10 cellular contexts compared by ENCODE assay signal in the genomic region with DNA sequence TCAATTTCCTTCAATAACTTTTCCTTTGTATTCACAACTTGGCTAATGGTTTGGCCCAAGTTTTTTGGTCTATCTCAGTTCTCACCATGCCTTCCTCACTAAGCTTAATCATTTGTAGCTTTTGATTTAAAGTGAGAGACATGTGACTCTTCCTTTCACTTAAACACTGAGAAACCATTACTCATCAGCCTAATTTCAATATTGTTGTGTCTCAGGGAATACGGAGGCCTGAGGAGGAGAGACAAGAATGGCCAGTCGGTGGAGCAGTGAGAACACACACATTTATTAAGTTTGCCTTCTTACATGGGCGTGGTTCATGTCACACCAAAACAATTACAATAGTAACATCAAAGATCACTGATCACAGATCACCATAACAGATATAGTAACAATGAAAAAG. TPM values are rescaled to one million over a fixed set of nuclear protein-coding genes. Genes with fewer than 3 reads are reported as not detected.
DNase-seq lines count a peak whose midpoint lies in the region; ATAC-seq and TF ChIP-seq lines count a peak whose summit lies in the region.
"Had no signal": no experiment of that assay in that cellular context is flagged by ENCODE, and none has a peak within 500 bp of the region (broad histone marks: within the 10 kb centered on the region; RNA-seq: fewer than 3 reads in every experiment).

No MANE protein-coding gene starts in this region.

- H3K36me3 ChIP-seq in smooth muscle cell (ENCODE audit: low read depth), result peaks cover 3% of the 10 kb centered on the region
- H3K36me3 ChIP-seq: thoracic aorta had no signal

- DNase-seq in activated naive CD4-positive, alpha-beta T cell treated with anti-CD3 and anti-CD28 coated beads for 36 hours, result peak; percentile 63
- DNase-seq in smooth muscle cell (lab: John Stamatoyannopoulos, UW; ENCODE audit: unreplicated experiment), result no peak
- no peak for DNase-seq in mucosa of gallbladder (ENCODE audit: low spot score)
- DNase-seq in DMS79 (lab: John Stamatoyannopoulos, UW), result no peak
- no peak for DNase-seq in cortex of kidney (lab: John Stamatoyannopoulos, UW)
- DNase-seq in KG1 (lab: John Stamatoyannopoulos, UW), result no peak

- ATAC-seq in GM19351 (IDR thresholded peaks at IDR 0.05; ENCODE audit: unreplicated experiment) (peak; percentile 46), HG03135 (IDR thresholded peaks at IDR 0.05; ENCODE audit: unreplicated experiment) (peak; percentile 60)

- H3K4me1 ChIP-seq in smooth muscle cell (ENCODE audit: low read depth), result peaks cover 15% of the 10 kb centered on the region

- H4K20me1 ChIP-seq in smooth muscle cell (ENCODE audit: low read depth), result no peaks in the 10 kb centered on the region

- H3K27ac Mint-ChIP-seq in activated naive CD4-positive, alpha-beta T cell treated with anti-CD3 and anti-CD28 coated beads for 36 hours, result peak overlapping the region; percentile 84
- H3K27ac Mint-ChIP-seq: IgD-negative memory B cell had no signal

- no peak overlapping the region for H3K4me3 ChIP-seq in smooth muscle cell
- H3K4me3 ChIP-seq: thoracic aorta had no signal

- peak overlapping the region; percentile 99 for H3K27ac ChIP-seq in smooth muscle cell (ENCODE audit: low read depth)
- H3K27ac ChIP-seq: thoracic aorta had no signal

- no peaks in the 10 kb centered on the region for H3K27me3 ChIP-seq in smooth muscle cell (ENCODE audit: low read depth)

- intact Hi-C loops in activated naive CD4-positive, alpha-beta T cell treated with anti-CD3 and anti-CD28 coated beads for 36 hours (cut with micrococcal nuclease), result loop anchor here (1.0 to 5.0 kb wide), 18 partner anchors 23 to 1246 kb away; a partner anchor contains a TSS

- peaks cover 4% of the 10 kb centered on the region for H3K9me3 ChIP-seq in smooth muscle cell (replicated peaks; ENCODE audit: low read depth)
- H3K9me3 ChIP-seq: thoracic aorta had no signal

- H3K79me2 ChIP-seq in smooth muscle cell (ENCODE audit: low read depth), result peaks cover 64% of the 10 kb centered on the region

- peak overlapping the region; percentile 41 for H3K4me3 Mint-ChIP-seq in activated naive CD4-positive, alpha-beta T cell treated with anti-CD3 and anti-CD28 coated beads for 36 hours

- no peak for TF ChIP-seq CTCF in smooth muscle cell (IDR thresholded peaks at IDR 0.05; ENCODE audit: borderline replicate concordance, insufficient read depth, poor library complexity, severe bottlenecking)

- peaks cover 12% of the 10 kb centered on the region for H3F3A ChIP-seq in smooth muscle cell (ENCODE audit: low read depth)

- H3K27me3 Mint-ChIP-seq in activated naive CD4-positive, alpha-beta T cell treated with anti-CD3 and anti-CD28 coated beads for 36 hours (ENCODE audit: low read depth), result no peaks in the 10 kb centered on the region
- H3K27me3 Mint-ChIP-seq: IgD-negative memory B cell had no signal

- peaks cover 10% of the 10 kb centered on the region for H3K9me3 Mint-ChIP-seq in activated naive CD4-positive, alpha-beta T cell treated with anti-CD3 and anti-CD28 coated beads for 36 hours

- WGBS in smooth muscle cell (ENCODE audit: low lambda C conversion rate), result 44% methylated on average over 3 of the region's 3 CpGs

- H3K36me3 Mint-ChIP-seq in activated naive CD4-positive, alpha-beta T cell treated with anti-CD3 and anti-CD28 coated beads for 36 hours (ENCODE audit: low read depth), result peaks cover 13% of the 10 kb centered on the region
- H3K36me3 Mint-ChIP-seq: IgD-negative memory B cell had no signal

- peaks cover 47% of the 10 kb centered on the region for H3K4me1 Mint-ChIP-seq in activated naive CD4-positive, alpha-beta T cell treated with anti-CD3 and anti-CD28 coated beads for 36 hours (ENCODE audit: low read depth)

- CTCF ChIA-PET in activated naive CD4-positive, alpha-beta T cell treated with anti-CD3 and anti-CD28 coated beads for 36 hours (lab: Charles Lee), result interaction anchor here (0.6 to 1.4 kb wide), 9 partner anchors 19 to 134 kb away, joined by 3 to 5 read pairs (median 3); a partner anchor contains a TSS

- H2AFZ ChIP-seq in smooth muscle cell (ENCODE audit: low read depth), result no peak overlapping the region

- H3K4me2 ChIP-seq in smooth muscle cell, result peak overlapping the region; percentile 57

- H3K9ac ChIP-seq in smooth muscle cell (ENCODE audit: low read depth), result peak overlapping the region; percentile 93

RNA-seq across cellular contexts. Expression of a gene that starts 56.7 kb away (rescaled TPM):
- 10 to 100 TPM; 12.5 to 13.1 TPM for total RNA-seq in activated naive CD4-positive, alpha-beta T cell treated with anti-CD3 and anti-CD28 coated beads for 36 hours
- total RNA-seq in smooth muscle cell (28.3 and 36.9 TPM in 2 replicates), mucosa of gallbladder (3.2 TPM)
- 33.7 and 35.8 TPM in 2 replicates for polyA plus RNA-seq in smooth muscle cell
